Comparison of ENCODE assay signal across 12 cellular contexts in the genomic region with DNA sequence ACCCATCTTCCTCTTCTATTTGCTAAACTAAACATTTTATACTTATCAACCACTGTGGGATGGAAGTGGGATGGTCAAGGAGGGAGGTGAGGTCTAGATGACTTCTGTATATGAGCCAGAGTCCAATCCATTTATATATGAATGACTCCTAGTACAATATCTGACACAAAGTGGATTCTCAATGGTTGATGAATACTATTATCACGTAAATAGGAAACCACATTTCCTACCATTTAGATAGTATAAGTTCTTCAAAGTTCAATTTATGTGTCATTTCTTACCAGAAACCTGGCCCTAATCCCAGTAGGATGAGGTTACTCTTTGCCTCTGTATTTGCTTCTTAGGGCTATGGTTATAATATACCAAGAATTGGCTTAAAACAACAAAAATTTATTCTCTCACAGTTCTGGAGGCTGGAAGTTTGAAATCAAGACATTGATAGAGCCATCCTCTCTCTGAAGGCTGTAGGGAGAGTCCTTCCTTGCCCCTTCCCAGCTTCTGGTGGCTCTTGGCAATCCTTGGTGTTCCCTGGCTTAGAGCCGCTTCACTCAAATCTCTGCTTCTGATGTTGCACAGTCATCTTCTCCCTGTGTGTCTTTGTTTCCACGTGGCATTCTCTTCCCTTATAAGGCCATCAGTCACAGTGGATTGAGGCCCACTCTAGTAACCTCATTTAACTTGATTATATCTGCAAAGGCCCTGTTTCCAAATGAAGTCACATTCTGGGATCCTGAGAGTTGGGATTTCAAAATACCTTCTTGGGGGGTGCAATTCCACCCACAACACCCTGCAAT. TPM values are rescaled to one million over a fixed set of nuclear protein-coding genes. Genes with fewer than 3 reads are reported as not detected.
A peak's percentile ranks its signal among the peaks of the same experiment; 100 is the strongest.
DNase-seq lines count a peak whose midpoint lies in the region; FAIRE-seq and TF ChIP-seq lines count a peak whose summit lies in the region.
"Had no signal": no experiment of that assay in that cellular context is flagged by ENCODE, and none has a peak within 500 bp of the region (broad histone marks: within the 10 kb centered on the region; RNA-seq: fewer than 3 reads in every experiment).

No MANE protein-coding gene starts in this region.

- H3K79me2 ChIP-seq in ACC112 (ENCODE audit: control insufficient read depth, insufficient read depth, low read length, unreplicated experiment) (no peaks in the 10 kb centered on the region), neural progenitor cell (ENCODE audit: low read depth) (no peaks in the 10 kb centered on the region)

- H3K27ac ChIP-seq in ACC112 (ENCODE audit: low read depth, low read length) (peak overlapping the region; percentile 97), esophagus muscularis mucosa (replicated peaks in 1 of 4) (peak overlapping the region; percentile 80 to 90 (median 82)), neural progenitor cell (no peak overlapping the region), RWPE1 (no peak overlapping the region)
- H3K27ac ChIP-seq: foreskin keratinocyte, neutrophil had no signal

- no peak overlapping the region for H3K9ac ChIP-seq in neural progenitor cell

- H2AFZ ChIP-seq in ACC112 (ENCODE audit: low read length, unreplicated experiment) (peak overlapping the region; percentile 37), neural progenitor cell (replicated peaks) (peak overlapping the region; percentile 35)

- H3K4me3 ChIP-seq in ACC112 (ENCODE audit: low read depth, low read length) (peak overlapping the region; percentile 43), esophagus muscularis mucosa (no peak overlapping the region), neural progenitor cell (no peak overlapping the region)

- H3K4me2 ChIP-seq in neural progenitor cell: no peak overlapping the region

- no peak for TF ChIP-seq CTCF in esophagus muscularis mucosa (IDR thresholded peaks at IDR 0.05)
- no peak for TF ChIP-seq CTCF in neural progenitor cell (IDR thresholded peaks at IDR 0.05)
- no peak for TF ChIP-seq CTCF in RWPE1 (conservative IDR thresholded peaks at IDR 0.05; ENCODE audit: low read depth)

- no peaks in the 10 kb centered on the region for H3K36me3 ChIP-seq in ACC112 (ENCODE audit: insufficient read depth, low read length)
- H3K36me3 ChIP-seq in esophagus muscularis mucosa: no peaks in the 10 kb centered on the region
- H3K36me3 ChIP-seq in neural progenitor cell: no peaks in the 10 kb centered on the region
- H3K36me3 ChIP-seq: neutrophil had no signal

- no peaks in the 10 kb centered on the region for H4K20me1 ChIP-seq in neural progenitor cell (ENCODE audit: low read depth)

- no peak for TF ChIP-seq EP300 in esophagus muscularis mucosa (IDR thresholded peaks at IDR 0.05)

- intact Hi-C loops in esophagus muscularis mucosa (cut with DNase I): loop anchor here (5.0 kb wide), 2 partner anchors 49 to 91 kb away; a partner anchor contains a TSS

- H3K4me3 Mint-ChIP-seq in neural progenitor cell: no peak overlapping the region

- H3K4me1 Mint-ChIP-seq in neural progenitor cell: peaks cover 2% of the 10 kb centered on the region

- 44% methylated on average over 3 of the region's 3 CpGs for WGBS in esophagus muscularis mucosa

- FAIRE-seq in urothelium cell line (lab: Jason Lieb, UNC): no peak

- no peaks in the 10 kb centered on the region for H3K9me3 Mint-ChIP-seq in neural progenitor cell

- H3K4me1 ChIP-seq in ACC112 (ENCODE audit: control insufficient read depth, insufficient read depth, low read length, unreplicated experiment): peaks cover 59% of the 10 kb centered on the region
- H3K4me1 ChIP-seq in esophagus muscularis mucosa: peaks cover 5 to 81% (median 77%) of the 10 kb centered on the region in 4 donors
- no peaks in the 10 kb centered on the region for H3K4me1 ChIP-seq in neural progenitor cell

- no peak overlapping the region for H3K27ac Mint-ChIP-seq in neural progenitor cell

- TF ChIP-seq POLR2A in esophagus muscularis mucosa (IDR thresholded peaks at IDR 0.05; ENCODE audit: low read depth): no peak

- H3K9me3 ChIP-seq in esophagus muscularis mucosa (no peaks in the 10 kb centered on the region), neural progenitor cell (ENCODE audit: low read depth) (no peaks in the 10 kb centered on the region)
- H3K9me3 ChIP-seq: neutrophil had no signal

- CTCF ChIA-PET in RWPE1 (lab: Yijun Ruan, JAX): no interaction called here

- POLR2A ChIA-PET in RWPE1 (lab: Yijun Ruan, JAX; ENCODE audit: low non-redundant PET): no interaction called here

- H3F3A ChIP-seq in neural progenitor cell (ENCODE audit: low read depth): no peaks in the 10 kb centered on the region

- peak; percentile 92 for DNase-seq in NCI-H226
- no peak for DNase-seq in esophagus muscularis mucosa (ENCODE audit: extremely low spot score)
- no peak for DNase-seq in neural progenitor cell (ENCODE audit: low spot score)
- no peak for DNase-seq in urothelium cell line (ENCODE audit: low spot score)
- no peak for DNase-seq in DMS153 (lab: John Stamatoyannopoulos, UW)
- DNase-seq in RKO (ENCODE audit: low spot score): no peak
- no peak for DNase-seq in RWPE1 (ENCODE audit: low spot score)
- DNase-seq: H7, NCI-H187 had no signal

- H3K27me3 ChIP-seq in ACC112 (ENCODE audit: insufficient read depth, low read length) (no peaks in the 10 kb centered on the region), esophagus muscularis mucosa (no peaks in the 10 kb centered on the region), neural progenitor cell (no peaks in the 10 kb centered on the region)
- H3K27me3 ChIP-seq: foreskin keratinocyte, neutrophil had no signal

- peaks cover 5% of the 10 kb centered on the region for H3K27me3 Mint-ChIP-seq in neural progenitor cell (ENCODE audit: insufficient read depth, low read depth)

- no peaks in the 10 kb centered on the region for H3K36me3 Mint-ChIP-seq in neural progenitor cell

RNA-seq across cellular contexts. Expression of a gene that starts 41.0 kb away (rescaled TPM):
- 100 to 1,000 TPM in 1 of 4 donors, 10 to 100 TPM in 3; 57.8 to 102 (median 70.3) TPM for total RNA-seq in esophagus muscularis mucosa
- 26.9 and 43.7 TPM in 2 replicates for total RNA-seq in neural progenitor cell (ENCODE audit: low replicate concordance)

RNA-seq across cellular contexts. Expression of a gene that starts 54.3 kb away (rescaled TPM):
- total RNA-seq in esophagus muscularis mucosa: 10 to 100 TPM in 1 of 4 donors, 1 to 10 TPM in 3; 6.0 to 15.0 (median 7.0) TPM
- 52.8 and 81.0 TPM in 2 replicates for total RNA-seq in neural progenitor cell (ENCODE audit: low replicate concordance)

Comparison
In these comparisons a context has a peak if more than half of its experiments do, and no peak if none do; other contexts are left out.
1. H3K27ac ChIP-seq: peak in ACC112 (single experiment) and esophagus muscularis mucosa (4 of 4); none in neural progenitor cell (single experiment) and RWPE1 (single experiment).